In genomic region chr20:46625875-46626373, GRCh38 we compare ENCODE assay signal across 25 cellular contexts. TPM values are rescaled to one million over a fixed set of nuclear protein-coding genes. Genes with fewer than 3 reads are reported as not detected.
DNase-seq lines count a peak whose midpoint lies in the region; ATAC-seq, FAIRE-seq and TF ChIP-seq lines count a peak whose summit lies in the region.
"Had no signal": no experiment of that assay in that cellular context is flagged by ENCODE, and none has a peak within 500 bp of the region (broad histone marks: within the 10 kb centered on the region; RNA-seq: fewer than 3 reads in every experiment).

No MANE protein-coding gene starts in this region.

- peaks cover 20% of the 10 kb centered on the region for H3F3A ChIP-seq in neural progenitor cell (ENCODE audit: low read depth)

- 96% methylated on average over 1 of the region's 1 CpG for WGBS in HepG2 (ENCODE audit: low lambda C conversion rate)
- WGBS in right lobe of liver (ENCODE audit: insufficient coverage, low coverage, low lambda C conversion rate, missing lambda C conversion rate), result 67% methylated on average over 1 of the region's 1 CpG
- no CpG with 5 or more reads among the region's 1 CpG for WGBS in endodermal cell (ENCODE audit: insufficient coverage in 1 of 2, insufficient read length in 1 of 2), 2 experiments

- no peak for TF ChIP-seq RAD21 in HepG2 (CRISPR knock-in tag; IDR thresholded peaks at IDR 0.05)

- H3K79me2 ChIP-seq in HepG2 (ENCODE audit: insufficient read depth, low read length), result no peaks in the 10 kb centered on the region
- no peaks in the 10 kb centered on the region for H3K79me2 ChIP-seq in neural progenitor cell (ENCODE audit: low read depth)

- BruUV-seq in HepG2 (replicated peaks; lab: Mats Ljungman, UMichigan), result no TSS peak

- DNase-seq in HepG2 (ENCODE audit: low spot score) (no peak), right lobe of liver (no peak), endodermal cell (no peak), neural progenitor cell (ENCODE audit: low spot score) (no peak), GM12892 (ENCODE audit: insufficient read length) (no peak), WERI-Rb-1 (no peak)
- DNase-seq: CD4-positive, CD25-positive, alpha-beta regulatory T cell; CD8-positive, alpha-beta T cell; DMS 273 treated with DMSO at 0.1 percent for 48 hours; DMS79; EL; GDM1; H9; HFFc6 had no signal

- H3K4me2 ChIP-seq in HepG2 (ENCODE audit: low read depth, low read length) (no peak overlapping the region), neural progenitor cell (no peak overlapping the region)
- H3K4me2 ChIP-seq: BLaER1, GM23338 had no signal

- H3K36me3 ChIP-seq in HepG2 (replicated peaks in 1 of 2; ENCODE audit: control insufficient read depth in 1 of 2, insufficient read depth in 2 of 2, low read length in 2 of 2) (peaks cover 8 to 13% of the 10 kb centered on the region in 2 experiments), right lobe of liver (no peaks in the 10 kb centered on the region), endodermal cell (ENCODE audit: control insufficient read depth, insufficient read depth, low read length) (no peaks in the 10 kb centered on the region), neural progenitor cell (no peaks in the 10 kb centered on the region), WERI-Rb-1 (no peaks in the 10 kb centered on the region)
- H3K36me3 ChIP-seq: BLaER1 had no signal

- H3K4me3 ChIP-seq in HepG2 (replicated peaks in 1 of 3; ENCODE audit: insufficient read depth in 1 of 3, low read depth in 2 of 3, low read length in 3 of 3) (no peak overlapping the region), right lobe of liver (no peak overlapping the region), endodermal cell (ENCODE audit: low read length) (peak overlapping the region; percentile 23), neural progenitor cell (no peak overlapping the region), WERI-Rb-1 (ENCODE audit: low read depth, low read length) (no peak overlapping the region)
- H3K4me3 ChIP-seq: BLaER1, GM12878, GM23338 had no signal

- H3K4me1 Mint-ChIP-seq in endodermal cell, result peaks cover 29% of the 10 kb centered on the region
- H3K4me1 Mint-ChIP-seq in neural progenitor cell, result peaks cover 61% of the 10 kb centered on the region
- H3K4me1 Mint-ChIP-seq: B cell; CD4-positive, CD25-positive, alpha-beta regulatory T cell had no signal

- intact Hi-C loops in HepG2 (cut with micrococcal nuclease; ENCODE audit: unreplicated experiment), result no loop called here
- intact Hi-C loops in right lobe of liver (cut with DNase I), result no loop called here

- H3K9ac ChIP-seq in HepG2 (ENCODE audit: insufficient read depth, low read depth, low read length), result no peak overlapping the region
- no peak overlapping the region for H3K9ac ChIP-seq in endodermal cell (ENCODE audit: extremely low read depth, low read length, poor library complexity, severe bottlenecking)
- H3K9ac ChIP-seq in neural progenitor cell, result no peak overlapping the region
- H3K9ac ChIP-seq: BLaER1 had no signal

- H3K9me3 ChIP-seq in HepG2 (ENCODE audit: low read length) (peaks cover 18% of the 10 kb centered on the region), right lobe of liver (no peaks in the 10 kb centered on the region), endodermal cell (ENCODE audit: control insufficient read depth, low read length) (peaks cover 52% of the 10 kb centered on the region), neural progenitor cell (ENCODE audit: low read depth) (peaks cover 10% of the 10 kb centered on the region), WERI-Rb-1 (ENCODE audit: severe bottlenecking) (peaks cover 4% of the 10 kb centered on the region)

- H3K4me3 Mint-ChIP-seq in endodermal cell (no peak overlapping the region), neural progenitor cell (no peak overlapping the region)
- H3K4me3 Mint-ChIP-seq: B cell; CD4-positive, CD25-positive, alpha-beta regulatory T cell; CD8-positive, alpha-beta T cell; GM23338; H9; HFFc6 had no signal

- H3K27me3 Mint-ChIP-seq in endodermal cell (ENCODE audit: insufficient read depth) (peaks cover 10% of the 10 kb centered on the region), neural progenitor cell (ENCODE audit: insufficient read depth, low read depth) (peaks cover 6% of the 10 kb centered on the region)

- POLR2A ChIA-PET in HepG2 (lab: Yijun Ruan, JAX), result no interaction called here

- CTCF ChIA-PET in HepG2 (lab: Yijun Ruan, JAX; ENCODE audit: low intra/inter-chr PET ratio, low total read pairs), result no interaction called here

- H4K20me1 ChIP-seq in HepG2 (ENCODE audit: insufficient read depth, low read length) (no peaks in the 10 kb centered on the region), neural progenitor cell (ENCODE audit: low read depth) (peaks cover 24% of the 10 kb centered on the region)
- H4K20me1 ChIP-seq: BLaER1 had no signal

- no peak for ATAC-seq in HepG2
- ATAC-seq in right lobe of liver, result no peak
- ATAC-seq: CD8-positive, alpha-beta T cell; GM12878; GM23338; HCT116 had no signal

- FAIRE-seq in HepG2 (lab: Jason Lieb, UNC) (no peak), GM12892 (lab: Jason Lieb, UNC) (no peak)
- FAIRE-seq: A204.1, GM12878, GM18507 had no signal

- H3K27ac Mint-ChIP-seq in endodermal cell (no peak overlapping the region), neural progenitor cell (peak overlapping the region; percentile 92)
- H3K27ac Mint-ChIP-seq: B cell; CD4-positive, CD25-positive, alpha-beta regulatory T cell; CD8-positive, alpha-beta T cell; GM23338; H9; HFFc6 had no signal

- H3K36me3 Mint-ChIP-seq in endodermal cell (ENCODE audit: low read depth) (no peaks in the 10 kb centered on the region), neural progenitor cell (peaks cover 3% of the 10 kb centered on the region)
- H3K36me3 Mint-ChIP-seq: CD4-positive, CD25-positive, alpha-beta regulatory T cell; CD8-positive, alpha-beta T cell had no signal

- TF ChIP-seq EP300 in HepG2 (IDR thresholded peaks at IDR 0.05; ENCODE audit: low read depth in 2 of 2, low read length in 2 of 2), result no peak
- no peak for TF ChIP-seq EP300 in HepG2 (CRISPR knock-in tag; IDR thresholded peaks at IDR 0.05; ENCODE audit: borderline replicate concordance)

- peaks cover 52% of the 10 kb centered on the region for H3K4me1 ChIP-seq in HepG2 (ENCODE audit: insufficient read depth, low read length)
- H3K4me1 ChIP-seq in right lobe of liver, result no peaks in the 10 kb centered on the region
- H3K4me1 ChIP-seq in endodermal cell (ENCODE audit: control insufficient read depth, insufficient read depth, low read length), result peaks cover 14% of the 10 kb centered on the region
- peaks cover 23% of the 10 kb centered on the region for H3K4me1 ChIP-seq in neural progenitor cell
- H3K4me1 ChIP-seq: BLaER1, Caco-2 had no signal

- H3K9me3 Mint-ChIP-seq in endodermal cell (peaks cover 29% of the 10 kb centered on the region), neural progenitor cell (peaks cover 24% of the 10 kb centered on the region)

- TF ChIP-seq CTCF in HepG2 (CRISPR knock-in tag; IDR thresholded peaks at IDR 0.05), result no peak
- no peak for TF ChIP-seq CTCF in right lobe of liver (IDR thresholded peaks at IDR 0.05)
- TF ChIP-seq CTCF in endodermal cell (conservative IDR thresholded peaks at IDR 0.05), result no peak
- TF ChIP-seq CTCF in neural progenitor cell (IDR thresholded peaks at IDR 0.05), result no peak
- no peak for TF ChIP-seq CTCF in WERI-Rb-1 (IDR thresholded peaks at IDR 0.05; ENCODE audit: low read depth, low read length)

- H3K27ac ChIP-seq in HepG2 (ENCODE audit: extremely low read length, insufficient read depth, low read length) (no peak overlapping the region), right lobe of liver (no peak overlapping the region), endodermal cell (ENCODE audit: low read depth, low read length) (no peak overlapping the region), neural progenitor cell (no peak overlapping the region), WERI-Rb-1 (no peak overlapping the region)
- H3K27ac ChIP-seq: 22Rv1, BLaER1, C4-2B had no signal

- in situ Hi-C loops in HepG2 (cut with HindIII; ENCODE audit: extremely low pct_ligation_motif_present, low pct_unique_long_range_greater_than_20kb), result no loop called here

- TF ChIP-seq POLR2A in HepG2 (IDR thresholded peaks at IDR 0.05; ENCODE audit: insufficient read depth in 1 of 2, low read depth in 2 of 2, low read length in 2 of 2) (no peak), right lobe of liver (IDR thresholded peaks at IDR 0.05) (no peak), GM12892 (IDR thresholded peaks at IDR 0.05; ENCODE audit: low read depth, low read length) (no peak)

- no peak overlapping the region for H2AFZ ChIP-seq in HepG2 (ENCODE audit: low read length)
- no peak overlapping the region for H2AFZ ChIP-seq in neural progenitor cell (replicated peaks)
- H2AFZ ChIP-seq: GM23338 had no signal

- no peaks in the 10 kb centered on the region for H3K27me3 ChIP-seq in HepG2 (ENCODE audit: control insufficient read depth in 1 of 2, insufficient read depth in 2 of 2, low read length in 2 of 2)
- H3K27me3 ChIP-seq in right lobe of liver, result no peaks in the 10 kb centered on the region
- H3K27me3 ChIP-seq in endodermal cell (ENCODE audit: control insufficient read depth, insufficient read depth, low read length, poor library complexity, severe bottlenecking), result no peaks in the 10 kb centered on the region
- peaks cover 58% of the 10 kb centered on the region for H3K27me3 ChIP-seq in neural progenitor cell
- H3K27me3 ChIP-seq in WERI-Rb-1 (ENCODE audit: insufficient read depth, low read depth, severe bottlenecking), result no peaks in the 10 kb centered on the region
- H3K27me3 ChIP-seq: BLaER1 had no signal

RNA-seq across cellular contexts. Expression of gene SLC13A3, which starts 25.3 kb away (rescaled TPM):
- total RNA-seq in HepG2 (2016; rRNA removed; fragmentation: Illumina TruSeq; extraction: Trizol), result 27.9 and 66.5 TPM in 2 replicates
- total RNA-seq in HepG2 (2016; cell fraction: cytosol; rRNA removed; fragmentation: Illumina TruSeq; extraction: Trizol; ENCODE audit: low read depth), result 23.8 and 30.4 TPM in 2 replicates
- 29.2 and 65.4 TPM in 2 replicates for total RNA-seq in HepG2 (2016; cell fraction: insoluble cytoplasmic fraction; rRNA removed; fragmentation: Illumina TruSeq; extraction: Trizol)
- total RNA-seq in HepG2 (2016; cell fraction: membrane; rRNA removed; fragmentation: Illumina TruSeq; extraction: Trizol), result 25.6 and 35.7 TPM in 2 replicates
- 59.9 and 65.1 TPM in 2 replicates for total RNA-seq in HepG2 (2016; cell fraction: nucleus; rRNA removed; fragmentation: Illumina TruSeq; extraction: Trizol)
- polyA plus RNA-seq in HepG2 (2011; rRNA removed), result 63.3 and 76.0 TPM in 2 replicates
- polyA plus RNA-seq in HepG2 (2011; cell fraction: cytosol; rRNA removed), result 40.8 and 74.9 TPM in 2 replicates
- polyA plus RNA-seq in HepG2 (2011; cell fraction: nucleus; rRNA removed), result 88.1 and 138 TPM in 2 replicates
- 42.2 and 59.1 TPM in 2 replicates for polyA plus RNA-seq in HepG2 (2012)
- polyA plus RNA-seq in HepG2 (2016; cell fraction: cytosol; fragmentation: Illumina TruSeq; extraction: Trizol; ENCODE audit: low read depth), result 25.1 and 35.1 TPM in 2 replicates
- 30.5 and 31.8 TPM in 2 replicates for polyA plus RNA-seq in HepG2 (2016; cell fraction: insoluble cytoplasmic fraction; fragmentation: Illumina TruSeq; extraction: Trizol; ENCODE audit: low read depth)
- polyA plus RNA-seq in HepG2 (2016; cell fraction: membrane; fragmentation: Illumina TruSeq; extraction: Trizol; ENCODE audit: low read depth), result 24.6 and 30.2 TPM in 2 replicates
- polyA plus RNA-seq in HepG2 (2016; cell fraction: nucleus; fragmentation: Illumina TruSeq; extraction: Trizol; ENCODE audit: insufficient read depth, low read depth), result 99.0 and 99.2 TPM in 2 replicates
- polyA minus RNA-seq in HepG2 (2011; rRNA and poly(A)+ RNA removed; ENCODE audit: low replicate concordance), result 0.42 and 193 TPM in 2 replicates
- polyA minus RNA-seq in HepG2 (2011; cell fraction: cytosol; rRNA and poly(A)+ RNA removed), result 32.3 and 43.5 TPM in 2 replicates
- polyA minus RNA-seq in HepG2 (2011; cell fraction: nucleus; rRNA and poly(A)+ RNA removed), result 50.4 and 63.9 TPM in 2 replicates
- total RNA-seq in right lobe of liver, result 10 to 100 TPM in 3 of 6 experiments, 1 to 10 TPM in 3; 3.7 to 14.6 (median 9.3) TPM
- 1 to 10 TPM; 7.3 to 9.0 TPM for total RNA-seq in endodermal cell
- 4.2 TPM for polyA plus RNA-seq in endodermal cell (2013, experiment 1 of 2)
- polyA plus RNA-seq in endodermal cell (2013, experiment 2 of 2), result 3.9 TPM
- 4.5 and 7.4 TPM in 2 replicates for total RNA-seq in neural progenitor cell (ENCODE audit: low replicate concordance)
- polyA plus RNA-seq in GM12892 (2012; ENCODE audit: missing spikeins), result 0.15 TPM
- total RNA-seq: H4 had no signal
- polyA plus RNA-seq: CD4-positive, CD25-positive, alpha-beta regulatory T cell had no signal
